In genomic region chr5:16411741-16412455, GRCh38 we compare ENCODE assay signal across 1 cellular context.
TF ChIP-seq lines count a peak whose summit lies in the region.

No MANE protein-coding gene starts in this region.

TF ChIP-seq in IMR-90, 13 proteins besides CTCF, POLR2A, EP300 and RAD21:
- TF ChIP-seq FOS (IDR thresholded peaks at IDR 0.05; ENCODE audit: low read depth, low read length) = no peak
- no peak for TF ChIP-seq SMC3 (IDR thresholded peaks at IDR 0.05; ENCODE audit: low read depth, low read length)
- TF ChIP-seq CHD1 (IDR thresholded peaks at IDR 0.05; ENCODE audit: low read depth, low read length) = no peak
- TF ChIP-seq RCOR1 (IDR thresholded peaks at IDR 0.05; ENCODE audit: insufficient replicate concordance, low read length) = no peak
- no peak for TF ChIP-seq ELK1 (IDR thresholded peaks at IDR 0.05; ENCODE audit: borderline replicate concordance, low read depth, low read length)
- no peak for TF ChIP-seq MAZ (IDR thresholded peaks at IDR 0.05; ENCODE audit: borderline replicate concordance, low read depth, low read length)
- no peak for TF ChIP-seq USF2 (IDR thresholded peaks at IDR 0.05; ENCODE audit: low read depth, low read length)
- TF ChIP-seq CEBPB (IDR thresholded peaks at IDR 0.05; ENCODE audit: low read depth, low read length) = no peak
- no peak for TF ChIP-seq BHLHE40 (IDR thresholded peaks at IDR 0.05; ENCODE audit: low read depth, low read length)
- no peak for TF ChIP-seq MAFK (IDR thresholded peaks at IDR 0.05; ENCODE audit: low read depth, low read length)
- no peak for TF ChIP-seq NFE2L2 (IDR thresholded peaks at IDR 0.05; ENCODE audit: low read depth, low read length)
- no peak for TF ChIP-seq MXI1 (IDR thresholded peaks at IDR 0.05; ENCODE audit: borderline replicate concordance, low read depth, low read length)
